ENCODE assay signal across 9 cellular contexts in genomic region chr1:230424440-230425251, GRCh38. TPM values are rescaled to one million over a fixed set of nuclear protein-coding genes. Genes with fewer than 3 reads are reported as not detected.
DNase-seq lines count a peak whose midpoint lies in the region; ATAC-seq and TF ChIP-seq lines count a peak whose summit lies in the region.
"Had no signal": no experiment of that assay in that cellular context is flagged by ENCODE, and none has a peak within 500 bp of the region (broad histone marks: within the 10 kb centered on the region; RNA-seq: fewer than 3 reads in every experiment).

No MANE protein-coding gene starts in this region.

- peaks cover 7% of the 10 kb centered on the region for H3K9me3 Mint-ChIP-seq in activated CD8-positive, alpha-beta T cell treated with anti-CD3 and anti-CD28 coated beads for 36 hours

- TF ChIP-seq CTCF in heart right ventricle (IDR thresholded peaks at IDR 0.05) (no peak), left lung (IDR thresholded peaks at IDR 0.05) (no peak), transverse colon (IDR thresholded peaks at IDR 0.05) (no peak), tibial artery (IDR thresholded peaks at IDR 0.05) (no peak)
- no peak for TF ChIP-seq CTCF in activated CD8-positive, alpha-beta T cell treated with anti-CD3 and anti-CD28 coated beads for 36 hours (IDR thresholded peaks at IDR 0.05)

- peaks cover 66% of the 10 kb centered on the region for H3K27me3 Mint-ChIP-seq in activated CD8-positive, alpha-beta T cell treated with anti-CD3 and anti-CD28 coated beads for 36 hours

- H3K4me3 ChIP-seq in heart right ventricle (peak overlapping the region; percentile 21 to 55 (median 48)), left lung (peak overlapping the region; percentile 13 to 29), transverse colon (peak overlapping the region in 3 of 4 donors; percentile 26 to 54 (median 40)), tibial artery (peak overlapping the region in 1 of 2 donors; percentile 50)

- H3K4me1 Mint-ChIP-seq in activated CD8-positive, alpha-beta T cell treated with anti-CD3 and anti-CD28 coated beads for 36 hours (ENCODE audit: low read depth): peaks cover 9% of the 10 kb centered on the region

- POLR2A ChIA-PET in activated CD8-positive, alpha-beta T cell treated with anti-CD3 and anti-CD28 coated beads for 36 hours (lab: Charles Lee): interaction anchor here (0.6 kb wide), 1 partner anchor 476 kb away, joined by 3 read pairs; no protein-coding TSS in a partner anchor

- ATAC-seq in heart right ventricle (no peak), left cardiac atrium (no peak), left lung (peak; percentile 2)
- no peak for ATAC-seq in activated CD8-positive, alpha-beta T cell treated with anti-CD3 and anti-CD28 coated beads for 36 hours

- intact Hi-C loops in heart right ventricle (cut with DNase I): no loop called here
- intact Hi-C loops in left cardiac atrium (cut with DNase I): no loop called here
- intact Hi-C loops in activated CD8-positive, alpha-beta T cell treated with anti-CD3 and anti-CD28 coated beads for 36 hours (cut with micrococcal nuclease): no loop called here
- intact Hi-C loops in left lung (cut with DNase I): no loop called here
- intact Hi-C loops in transverse colon (cut with DNase I; ENCODE audit: low total_unique reads): no loop called here
- intact Hi-C loops in tibial artery (cut with DNase I; ENCODE audit: low total_unique reads): no loop called here

- H3K36me3 ChIP-seq in heart right ventricle: no peaks in the 10 kb centered on the region
- no peaks in the 10 kb centered on the region for H3K36me3 ChIP-seq in left lung
- no peaks in the 10 kb centered on the region for H3K36me3 ChIP-seq in transverse colon
- no peaks in the 10 kb centered on the region for H3K36me3 ChIP-seq in tibial artery

- TF ChIP-seq POLR2A in transverse colon (IDR thresholded peaks at IDR 0.05): no peak

- no peak overlapping the region for H3K27ac Mint-ChIP-seq in activated CD8-positive, alpha-beta T cell treated with anti-CD3 and anti-CD28 coated beads for 36 hours

- H3K27ac ChIP-seq in heart right ventricle: no peak overlapping the region
- no peak overlapping the region for H3K27ac ChIP-seq in left lung
- H3K27ac ChIP-seq in transverse colon: no peak overlapping the region
- H3K27ac ChIP-seq in tibial artery: no peak overlapping the region

- H3K27me3 ChIP-seq in heart right ventricle (peaks cover 0 to 83% (median 54%) of the 10 kb centered on the region in 7 donors), left lung (peaks cover 42 to 84% of the 10 kb centered on the region in 2 donors), transverse colon (peaks cover 69% of the 10 kb centered on the region), tibial artery (peaks cover 4 to 66% of the 10 kb centered on the region in 2 donors)

- DNase-seq in heart right ventricle (no peak), left cardiac atrium (no peak), left lung (no peak), transverse colon (no peak), GM19238 (ENCODE audit: insufficient read length, low spot score) (no peak), tibial artery (no peak), HuH-7 (ENCODE audit: low spot score) (no peak)
- peak; percentile 14 for DNase-seq in activated CD8-positive, alpha-beta T cell treated with anti-CD3 and anti-CD28 coated beads for 36 hours

- WGBS in heart right ventricle, 2 donors: 10 to 11% methylated on average over 30 of the region's 30 CpGs
- WGBS in transverse colon (ENCODE audit: low coverage in 1 of 2), 2 donors: 7% methylated on average over 30 of the region's 30 CpGs; no CpG with 5 or more reads in 1 of the 2 donors

- H3K9me3 ChIP-seq in heart right ventricle: peaks cover 0 to 4% (median 0%) of the 10 kb centered on the region in 11 donors
- H3K9me3 ChIP-seq in left lung: peaks cover 0 to 4% of the 10 kb centered on the region in 2 donors
- H3K9me3 ChIP-seq in transverse colon: no peaks in the 10 kb centered on the region
- H3K9me3 ChIP-seq in tibial artery: no peaks in the 10 kb centered on the region

- in situ Hi-C loops in transverse colon (cut with MboI; ENCODE audit: low pct_ligation_motif_present in 1 of 4, low pct_unique_long_range_greater_than_20kb in 1 of 4, low sequenced_read_pairs in 3 of 4): no loop called here

- peak overlapping the region; percentile 53 for H3K4me3 Mint-ChIP-seq in activated CD8-positive, alpha-beta T cell treated with anti-CD3 and anti-CD28 coated beads for 36 hours

- no peak for TF ChIP-seq EP300 in transverse colon (IDR thresholded peaks at IDR 0.05; ENCODE audit: low read depth)

- CTCF ChIA-PET in activated CD8-positive, alpha-beta T cell treated with anti-CD3 and anti-CD28 coated beads for 36 hours (lab: Charles Lee): no interaction called here

- no peaks in the 10 kb centered on the region for H3K36me3 Mint-ChIP-seq in activated CD8-positive, alpha-beta T cell treated with anti-CD3 and anti-CD28 coated beads for 36 hours (ENCODE audit: low read depth)

- H3K4me1 ChIP-seq in heart right ventricle (peaks cover 4 to 25% (median 13%) of the 10 kb centered on the region in 9 donors), left lung (peaks cover 7 to 11% of the 10 kb centered on the region in 2 donors), transverse colon (peaks cover 0 to 16% (median 8%) of the 10 kb centered on the region in 4 donors), tibial artery (peaks cover 0 to 20% (median 13%) of the 10 kb centered on the region in 4 donors)

RNA-seq across cellular contexts. Expression of gene PGBD5, which starts 1.5 kb away (rescaled TPM):
- total RNA-seq in heart right ventricle (10 to 100 TPM in 4 of 10 donors, 1 to 10 TPM in 6; 5.2 to 11.4 (median 8.8) TPM), left cardiac atrium (10 to 100 TPM; 19.6 to 24.8 TPM), left lung (10 to 100 TPM in 1 of 2 donors, 1 to 10 TPM in 1; 2.3 to 10.1 TPM), transverse colon (1 to 10 TPM in 2 of 4 donors, under 1 TPM in 2; 0.79 to 2.6 (median 1.1) TPM)
- under 1 TPM; 0.52 to 0.66 TPM for polyA plus RNA-seq in heart right ventricle
- total RNA-seq in activated CD8-positive, alpha-beta T cell treated with anti-CD3 and anti-CD28 coated beads for 36 hours: not detected
- total RNA-seq: endothelial cell of umbilical vein had no signal
